In genomic region chr14:59123975-59124374, GRCh38 we compare ENCODE assay signal across 8 cellular contexts.
A peak's percentile ranks its signal among the peaks of the same experiment; 100 is the strongest.
DNase-seq lines count a peak whose midpoint lies in the region; ATAC-seq, FAIRE-seq and TF ChIP-seq lines count a peak whose summit lies in the region.

No MANE protein-coding gene starts in this region.

- no peak overlapping the region for H3K27ac Mint-ChIP-seq in glutamatergic neuron (ENCODE audit: unreplicated experiment)

- intact Hi-C loops in ascending aorta (cut with DNase I): loop anchor here (5.0 to 10.0 kb wide), 2 partner anchors 622 to 1041 kb away; partner anchors contain the start of gene DHRS7

- FAIRE-seq in GM19239 (lab: Jason Lieb, UNC): peak; percentile 39

- TF ChIP-seq CTCF in AG04450 (IDR thresholded peaks at IDR 0.05; ENCODE audit: low read depth, low read length) (peak; percentile 52), glutamatergic neuron (IDR thresholded peaks at IDR 0.05; ENCODE audit: partially characterized antibody, unreplicated experiment) (peak; percentile 39), ascending aorta (IDR thresholded peaks at IDR 0.05) (peak in 1 of 3 experiments; percentile 28)

- H3K9me3 ChIP-seq in AG04450 (ENCODE audit: control insufficient read depth, insufficient read depth, low read length): no peaks in the 10 kb centered on the region
- no peaks in the 10 kb centered on the region for H3K9me3 ChIP-seq in ascending aorta

- H3K9me3 Mint-ChIP-seq in glutamatergic neuron (ENCODE audit: unreplicated experiment): no peaks in the 10 kb centered on the region

- H3K4me1 ChIP-seq in ascending aorta: no peaks in the 10 kb centered on the region

- ATAC-seq in GM21367 (IDR thresholded peaks at IDR 0.05; ENCODE audit: unreplicated experiment): no peak
- ATAC-seq in GM21723 (IDR thresholded peaks at IDR 0.05; ENCODE audit: unreplicated experiment): no peak

- H3K27ac ChIP-seq in AG04450 (ENCODE audit: low read depth, low read length): no peak overlapping the region
- H3K27ac ChIP-seq in ascending aorta: no peak overlapping the region

- no peaks in the 10 kb centered on the region for H3K36me3 ChIP-seq in ascending aorta

- H3K4me1 Mint-ChIP-seq in glutamatergic neuron (ENCODE audit: low read depth, unreplicated experiment): no peaks in the 10 kb centered on the region

- no peaks in the 10 kb centered on the region for H3K27me3 Mint-ChIP-seq in glutamatergic neuron (ENCODE audit: unreplicated experiment)

- H3K27me3 ChIP-seq in AG04450 (ENCODE audit: control insufficient read depth, insufficient read depth, low read length) (no peaks in the 10 kb centered on the region), ascending aorta (no peaks in the 10 kb centered on the region)

- H3K4me3 ChIP-seq in AG04450 (ENCODE audit: low read depth, low read length) (no peak overlapping the region), ascending aorta (no peak overlapping the region)

- POLR2A ChIA-PET in AG04450 (lab: Yijun Ruan, JAX): no interaction called here

- CTCF ChIA-PET in AG04450 (lab: Charles Lee): interaction anchor here (0.7 to 6.7 kb wide), 24 partner anchors 8 to 622 kb away, joined by 3 to 93 read pairs (median 4); partner anchors contain the start of gene L3HYPDH

- DNase-seq in AG04450 (ENCODE audit: low read depth, low spot score): no peak
- DNase-seq in GM19239 (ENCODE audit: insufficient read length, low spot score): no peak
- DNase-seq in RKO (ENCODE audit: low spot score): peak; percentile 38
- no peak for DNase-seq in glutamatergic neuron
- no peak for DNase-seq in stimulated activated CD4-positive, alpha-beta T cell treated with anti-CD3 and anti-CD28 coated beads, Interleukin-2, amount 100 ng/mL, for 48 hours
- no peak for DNase-seq in ascending aorta (ENCODE audit: low spot score in 2 of 2)

- H3K4me3 Mint-ChIP-seq in glutamatergic neuron (ENCODE audit: unreplicated experiment): no peak overlapping the region

- H3K36me3 Mint-ChIP-seq in glutamatergic neuron (ENCODE audit: unreplicated experiment): no peaks in the 10 kb centered on the region
